Comparison of ENCODE assay signal across 12 cellular contexts in the genomic region with DNA sequence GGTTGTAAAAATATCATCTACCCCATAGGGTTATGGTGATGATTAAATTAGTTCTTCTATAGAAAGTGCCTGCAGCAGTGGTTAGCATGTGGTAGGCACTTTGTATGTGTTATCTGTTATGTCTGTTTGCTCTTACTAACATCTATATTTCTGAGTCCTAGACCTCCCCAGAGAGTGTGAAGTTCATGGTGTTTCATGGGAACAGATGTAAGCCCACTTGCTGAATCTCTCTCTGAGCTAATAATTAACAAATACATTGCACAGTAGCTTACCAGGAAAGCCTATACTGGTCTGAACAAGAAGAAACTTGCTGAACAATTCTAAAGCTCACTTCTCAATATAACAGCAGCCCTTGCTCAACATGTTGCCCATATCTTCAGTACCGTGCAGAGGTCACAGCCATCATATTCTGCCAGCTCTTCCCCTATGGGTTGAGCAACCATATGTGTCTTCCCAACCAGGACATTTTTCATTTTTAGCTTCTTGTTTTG.
DNase-seq lines count a peak whose midpoint lies in the region; ATAC-seq, FAIRE-seq and TF ChIP-seq lines count a peak whose summit lies in the region.
"Had no signal": no experiment of that assay in that cellular context is flagged by ENCODE, and none has a peak within 500 bp of the region (broad histone marks: within the 10 kb centered on the region; RNA-seq: fewer than 3 reads in every experiment).

No MANE protein-coding gene starts in this region.

- H3K4me3 ChIP-seq in bronchial epithelial cell (ENCODE audit: low read depth, low read length): no peak overlapping the region
- H3K4me3 ChIP-seq in uterus: no peak overlapping the region

- no peaks in the 10 kb centered on the region for H3K36me3 Mint-ChIP-seq in activated CD4-positive, alpha-beta T cell treated with anti-CD3 and anti-CD28 coated beads for 36 hours (ENCODE audit: low read depth)
- H3K36me3 Mint-ChIP-seq: mesothelial cell of epicardium had no signal

- intact Hi-C loops in activated CD4-positive, alpha-beta T cell treated with anti-CD3 and anti-CD28 coated beads for 36 hours (cut with DNase I, micrococcal nuclease): no loop called here
- intact Hi-C loops in uterus (cut with DNase I; ENCODE audit: low total_unique reads): no loop called here

- no peaks in the 10 kb centered on the region for H3K4me1 ChIP-seq in uterus
- H3K4me1 ChIP-seq: parathyroid adenoma had no signal

- H3K36me3 ChIP-seq in bronchial epithelial cell (ENCODE audit: control insufficient read depth, insufficient read depth, low read length): no peaks in the 10 kb centered on the region
- H3K36me3 ChIP-seq in uterus: no peaks in the 10 kb centered on the region

- no peaks in the 10 kb centered on the region for H3K9me3 ChIP-seq in uterus
- H3K9me3 ChIP-seq: SK-N-SH had no signal

- CTCF ChIA-PET in activated CD4-positive, alpha-beta T cell treated with anti-CD3 and anti-CD28 coated beads for 36 hours (lab: Charles Lee): interaction anchor here (0.6 kb wide), 1 partner anchor 74 kb away, joined by 3 read pairs; no protein-coding TSS in a partner anchor

- H3K4me1 Mint-ChIP-seq in activated CD4-positive, alpha-beta T cell treated with anti-CD3 and anti-CD28 coated beads for 36 hours: no peaks in the 10 kb centered on the region

- no peak for FAIRE-seq in bronchial epithelial cell (lab: Jason Lieb, UNC)

- ATAC-seq in GM19438 (IDR thresholded peaks at IDR 0.05; ENCODE audit: low read depth, unreplicated experiment) (peak; percentile 50), HG03097 (IDR thresholded peaks at IDR 0.05; ENCODE audit: low FRiP score, unreplicated experiment) (peak; percentile 51)
- no peak for ATAC-seq in activated CD4-positive, alpha-beta T cell treated with anti-CD3 and anti-CD28 coated beads for 36 hours

- POLR2A ChIA-PET in activated CD4-positive, alpha-beta T cell treated with anti-CD3 and anti-CD28 coated beads for 36 hours (lab: Charles Lee): no interaction called here

- H3K4me3 Mint-ChIP-seq in activated CD4-positive, alpha-beta T cell treated with anti-CD3 and anti-CD28 coated beads for 36 hours: no peak overlapping the region
- H3K4me3 Mint-ChIP-seq: mesothelial cell of epicardium had no signal

- H3K27ac Mint-ChIP-seq in activated CD4-positive, alpha-beta T cell treated with anti-CD3 and anti-CD28 coated beads for 36 hours: no peak overlapping the region
- H3K27ac Mint-ChIP-seq: mesothelial cell of epicardium had no signal

- no peak overlapping the region for H3K27ac ChIP-seq in uterus
- H3K27ac ChIP-seq: parathyroid adenoma had no signal

- DNase-seq in DMS53 treated with DMSO at 0.1 percent for 48 hours (lab: John Stamatoyannopoulos, UW; ENCODE audit: unreplicated experiment): peak; percentile 92
- peak; percentile 77 for DNase-seq in bronchial epithelial cell (ENCODE audit: low read depth)
- no peak for DNase-seq in activated naive CD4-positive, alpha-beta T cell (lab: John Stamatoyannopoulos, UW)
- no peak for DNase-seq in activated CD4-positive, alpha-beta T cell treated with anti-CD3 and anti-CD28 coated beads for 36 hours
- DNase-seq in uterus: no peak
- no peak for DNase-seq in AML-193 (lab: John Stamatoyannopoulos, UW)
- DNase-seq: NCI-H1930, SK-N-SH had no signal

- no peak for TF ChIP-seq POLR2A in uterus (IDR thresholded peaks at IDR 0.05)

- no peaks in the 10 kb centered on the region for H3K9me3 Mint-ChIP-seq in activated CD4-positive, alpha-beta T cell treated with anti-CD3 and anti-CD28 coated beads for 36 hours (ENCODE audit: low read depth)
- H3K9me3 Mint-ChIP-seq: mesothelial cell of epicardium had no signal

- no peaks in the 10 kb centered on the region for H3K27me3 ChIP-seq in bronchial epithelial cell (ENCODE audit: control insufficient read depth, insufficient read depth, low read length)
- H3K27me3 ChIP-seq in uterus: no peaks in the 10 kb centered on the region

- peaks cover 5% of the 10 kb centered on the region for H3K27me3 Mint-ChIP-seq in activated CD4-positive, alpha-beta T cell treated with anti-CD3 and anti-CD28 coated beads for 36 hours

- TF ChIP-seq CTCF in bronchial epithelial cell (IDR thresholded peaks at IDR 0.05; ENCODE audit: insufficient read depth, low read length, severe bottlenecking) (no peak), uterus (IDR thresholded peaks at IDR 0.05) (no peak)

Comparison
In these comparisons a context has a peak if more than half of its experiments do, and no peak if none do; other contexts are left out.
1. DNase-seq: peak in DMS53 treated with DMSO at 0.1 percent for 48 hours (single experiment) and bronchial epithelial cell (single experiment); none in activated naive CD4-positive, alpha-beta T cell (0 of 4), activated CD4-positive, alpha-beta T cell treated with anti-CD3 and anti-CD28 coated beads for 36 hours (single experiment), uterus (0 of 2) and AML-193 (0 of 2).